10 cellular contexts compared by ENCODE assay signal in the genomic region with DNA sequence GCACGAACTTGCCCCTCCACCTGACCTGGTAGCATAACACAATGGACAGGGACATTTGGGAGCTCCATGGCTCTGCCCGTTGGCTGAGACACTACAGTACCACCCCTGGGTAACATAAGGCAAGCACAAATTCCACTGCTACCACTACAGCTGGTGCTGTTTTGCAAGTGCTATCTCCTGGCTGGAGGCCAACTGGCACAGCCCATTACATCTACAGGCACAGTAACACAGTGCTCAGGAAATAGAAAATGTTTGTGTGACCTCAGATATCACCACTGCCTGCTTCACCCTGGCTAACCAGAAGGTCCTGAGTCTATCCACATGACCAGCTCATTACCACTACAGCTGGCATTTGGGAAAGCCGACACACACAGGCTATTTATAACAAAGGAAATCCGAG.
DNase-seq lines count a peak whose midpoint lies in the region; ATAC-seq and TF ChIP-seq lines count a peak whose summit lies in the region.
"Had no signal": no experiment of that assay in that cellular context is flagged by ENCODE, and none has a peak within 500 bp of the region (broad histone marks: within the 10 kb centered on the region; RNA-seq: fewer than 3 reads in every experiment).

No MANE protein-coding gene starts in this region.

- H3K4me1 ChIP-seq in MM.1S (ENCODE audit: low read length) (no peaks in the 10 kb centered on the region), hepatocyte (ENCODE audit: insufficient read depth) (no peaks in the 10 kb centered on the region), stomach (peaks cover 0 to 12% (median 5%) of the 10 kb centered on the region in 4 donors)

- WGBS in hepatocyte (ENCODE audit: low lambda C conversion rate, missing lambda C conversion rate) = 59% methylated on average over 4 of the region's 4 CpGs
- WGBS in stomach, 5 donors = 5 to 23% (median 15%) methylated on average over 4 of the region's 4 CpGs

- intact Hi-C loops in stomach (cut with DNase I; ENCODE audit: low total_unique reads) = no loop called here

- TF ChIP-seq CTCF in MM.1S (IDR thresholded peaks at IDR 0.05; ENCODE audit: low read length) (no peak), hepatocyte (IDR thresholded peaks at IDR 0.05; ENCODE audit: poor library complexity) (no peak), stomach (IDR thresholded peaks at IDR 0.05) (no peak), GM20000 (IDR thresholded peaks at IDR 0.05; ENCODE audit: extremely low read depth, missing control alignments) (no peak)

- no peaks in the 10 kb centered on the region for H4K20me1 ChIP-seq in MM.1S (ENCODE audit: insufficient read depth, low read length)
- no peaks in the 10 kb centered on the region for H4K20me1 ChIP-seq in hepatocyte (ENCODE audit: insufficient read depth, poor library complexity, severe bottlenecking)

- H3K36me3 ChIP-seq in MM.1S (replicated peaks; ENCODE audit: insufficient read depth, low read length) = no peaks in the 10 kb centered on the region
- no peaks in the 10 kb centered on the region for H3K36me3 ChIP-seq in hepatocyte (replicated peaks; ENCODE audit: insufficient read depth, low read depth)
- no peaks in the 10 kb centered on the region for H3K36me3 ChIP-seq in stomach

- no peaks in the 10 kb centered on the region for H3K9me2 ChIP-seq in MM.1S (replicated peaks; ENCODE audit: insufficient read depth, low read length)
- H3K9me2 ChIP-seq in hepatocyte (replicated peaks; ENCODE audit: insufficient read depth) = no peaks in the 10 kb centered on the region

- TF ChIP-seq EP300 in stomach (IDR thresholded peaks at IDR 0.05) = no peak

- H3K4me2 ChIP-seq in MM.1S (ENCODE audit: low read depth, low read length) (no peak overlapping the region), hepatocyte (no peak overlapping the region)

- H3K79me2 ChIP-seq in MM.1S (ENCODE audit: low read length) = no peaks in the 10 kb centered on the region
- no peaks in the 10 kb centered on the region for H3K79me2 ChIP-seq in hepatocyte

- H3K27me3 ChIP-seq in MM.1S (replicated peaks; ENCODE audit: insufficient read depth, low read length) = no peaks in the 10 kb centered on the region
- H3K27me3 ChIP-seq in hepatocyte = no peaks in the 10 kb centered on the region
- H3K27me3 ChIP-seq in stomach = no peaks in the 10 kb centered on the region

- peak; percentile 50 for DNase-seq in MM.1S
- DNase-seq in amniotic epithelial cell (ENCODE audit: low read depth) = peak; percentile 1
- peak; percentile 37 for DNase-seq in hepatocyte (ENCODE audit: low spot score)
- DNase-seq in stomach = peak; percentile 82
- DNase-seq in GM20000 (ENCODE audit: low spot score) = no peak
- DNase-seq: activated T-cell treated with anti-CD3 and anti-CD28 coated beads, Interleukin-2, amount 50 U/mL, for 4 hours; effector CD4-positive, alpha-beta T cell; T-helper 1 cell had no signal

- no peaks in the 10 kb centered on the region for H3K9me3 ChIP-seq in MM.1S (replicated peaks; ENCODE audit: insufficient read depth, low read length)
- H3K9me3 ChIP-seq in hepatocyte (ENCODE audit: low read depth) = no peaks in the 10 kb centered on the region
- no peaks in the 10 kb centered on the region for H3K9me3 ChIP-seq in stomach

- no peaks in the 10 kb centered on the region for H3F3A ChIP-seq in MM.1S (ENCODE audit: insufficient read depth, low read length)

- no peak overlapping the region for H2AFZ ChIP-seq in MM.1S (ENCODE audit: low read length)
- H2AFZ ChIP-seq in hepatocyte = no peak overlapping the region

- H3K27ac ChIP-seq in MM.1S (ENCODE audit: low read length) = no peak overlapping the region
- H3K27ac ChIP-seq in hepatocyte = no peak overlapping the region
- H3K27ac ChIP-seq in stomach = no peak overlapping the region

- ATAC-seq in HG02970 (IDR thresholded peaks at IDR 0.05; ENCODE audit: low FRiP score, unreplicated experiment) (no peak), GM19035 (IDR thresholded peaks at IDR 0.05; ENCODE audit: unreplicated experiment) (no peak)
- ATAC-seq: activated T-cell treated with anti-CD3 and anti-CD28 coated beads, Interleukin-2, amount 50 U/mL, for 4 hours had no signal

- no peak overlapping the region for H3K4me3 ChIP-seq in MM.1S (ENCODE audit: low read length)
- H3K4me3 ChIP-seq in hepatocyte = no peak overlapping the region
- no peak overlapping the region for H3K4me3 ChIP-seq in stomach

- TF ChIP-seq POLR2A in stomach (IDR thresholded peaks at IDR 0.05) = no peak

- H3K9ac ChIP-seq in MM.1S (ENCODE audit: low read length) = no peak overlapping the region
